In the genomic region with DNA sequence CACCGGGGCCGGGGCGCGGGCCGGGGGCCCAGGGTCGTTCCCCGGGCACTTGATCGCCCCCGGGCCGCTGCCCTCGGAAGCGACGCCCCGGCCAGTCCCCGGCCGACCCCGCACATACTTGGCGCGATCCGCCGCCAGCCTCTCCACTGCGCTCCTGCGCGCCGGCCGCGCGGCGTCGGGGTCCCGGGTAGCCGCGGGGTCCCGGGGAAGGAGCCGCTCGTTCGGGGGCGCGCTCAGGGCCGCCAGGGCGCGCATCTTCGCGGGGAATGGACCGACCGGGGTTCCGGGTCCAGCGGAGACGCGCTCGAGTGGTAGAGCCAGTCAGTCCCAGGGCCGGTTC, we compare ENCODE assay signal across 8 cellular contexts. TPM values are rescaled to one million over a fixed set of nuclear protein-coding genes. Genes with fewer than 3 reads are reported as not detected.
A peak's percentile ranks its signal among the peaks of the same experiment; 100 is the strongest.
DNase-seq lines count a peak whose midpoint lies in the region; ATAC-seq and TF ChIP-seq lines count a peak whose summit lies in the region.
"Had no signal": no experiment of that assay in that cellular context is flagged by ENCODE, and none has a peak within 500 bp of the region (broad histone marks: within the 10 kb centered on the region; RNA-seq: fewer than 3 reads in every experiment).

No MANE protein-coding gene starts in this region.

- TSS peak; percentile 8 for BruUV-seq in mammary epithelial cell (replicated peaks; lab: Mats Ljungman, UMichigan)

- H3K9ac ChIP-seq in mammary epithelial cell (ENCODE audit: insufficient read depth, low read length), result peak overlapping the region; percentile 77
- no peak overlapping the region for H3K9ac ChIP-seq in stomach smooth muscle (ENCODE audit: low read length in 2 of 2)

- peak overlapping the region; percentile 62 for H3K27ac ChIP-seq in mammary epithelial cell (ENCODE audit: insufficient read depth, low read depth, low read length)
- H3K27ac ChIP-seq in left lung, result peak overlapping the region in 1 of 2 donors; percentile 48
- no peak overlapping the region for H3K27ac ChIP-seq in stomach smooth muscle (ENCODE audit: low read length)
- H3K27ac ChIP-seq: HL-60 had no signal

- peaks cover 13% of the 10 kb centered on the region for H3K36me3 ChIP-seq in mammary epithelial cell (ENCODE audit: insufficient read depth, low read length)
- H3K36me3 ChIP-seq in left lung, result no peaks in the 10 kb centered on the region
- H3K36me3 ChIP-seq in stomach smooth muscle (ENCODE audit: control insufficient read depth in 2 of 2, insufficient read depth in 2 of 2, low read length in 2 of 2), result no peaks in the 10 kb centered on the region

- CTCF ChIA-PET in mammary epithelial cell (lab: Charles Lee; ENCODE audit: low non-redundant PET), result interaction anchor here (0.5 kb wide), 1 partner anchor 94 kb away, joined by 3 read pairs; no protein-coding TSS in a partner anchor

- peak overlapping the region; percentile 74 for H3K4me3 ChIP-seq in Jurkat, Clone E6-1 (ENCODE audit: low read length)
- H3K4me3 ChIP-seq in mammary epithelial cell (replicated peaks in 1 of 3; ENCODE audit: insufficient read depth in 1 of 3, low read depth in 2 of 3, low read length in 3 of 3) (peak overlapping the region; percentile 84 to 94 (median 87)), left lung (peak overlapping the region; percentile 50 to 53), stomach smooth muscle (ENCODE audit: low read length in 2 of 2) (peak overlapping the region; percentile 31 to 65)

- H4K20me1 ChIP-seq in mammary epithelial cell (ENCODE audit: insufficient read depth, low read length), result no peaks in the 10 kb centered on the region

- no peaks in the 10 kb centered on the region for H3K27me3 ChIP-seq in mammary epithelial cell (ENCODE audit: insufficient read depth, low read length)
- peaks cover 12 to 75% of the 10 kb centered on the region in 2 donors for H3K27me3 ChIP-seq in left lung
- H3K27me3 ChIP-seq in stomach smooth muscle (ENCODE audit: control insufficient read depth in 1 of 2, insufficient read depth in 2 of 2, low read length in 2 of 2), result peaks cover 24 to 35% of the 10 kb centered on the region in 2 donors

- H3K4me1 ChIP-seq in mammary epithelial cell (ENCODE audit: insufficient read depth, low read length), result peaks cover 40% of the 10 kb centered on the region
- H3K4me1 ChIP-seq in left lung, result peaks cover 4 to 14% of the 10 kb centered on the region in 2 donors
- peaks cover 13% of the 10 kb centered on the region for H3K4me1 ChIP-seq in stomach smooth muscle (ENCODE audit: control insufficient read depth, insufficient read depth, low read length)

- H2AFZ ChIP-seq in mammary epithelial cell (ENCODE audit: low read depth, low read length), result peak overlapping the region; percentile 66

- ATAC-seq in left lung (peak; percentile 1), GM19035 (IDR thresholded peaks at IDR 0.05; ENCODE audit: unreplicated experiment) (no peak), HG03025 (IDR thresholded peaks at IDR 0.05; ENCODE audit: low FRiP score, unreplicated experiment) (no peak)

- intact Hi-C loops in mammary epithelial cell (cut with micrococcal nuclease) (loop anchor here (1.0 to 2.0 kb wide), 2 partner anchors 8 to 25 kb away; no protein-coding TSS in a partner anchor), left lung (cut with DNase I) (no loop called here)

- no peaks in the 10 kb centered on the region for H3K9me3 ChIP-seq in mammary epithelial cell (replicated peaks; ENCODE audit: insufficient read depth, low read length)
- no peaks in the 10 kb centered on the region for H3K9me3 ChIP-seq in left lung
- peaks cover 0 to under 1% of the 10 kb centered on the region in 2 donors for H3K9me3 ChIP-seq in stomach smooth muscle (ENCODE audit: control insufficient read depth in 2 of 2, low read length in 2 of 2)

- peaks cover 52% of the 10 kb centered on the region for H3K79me2 ChIP-seq in mammary epithelial cell (ENCODE audit: insufficient read depth, low read length)

- WGBS in mammary epithelial cell (ENCODE audit: low coverage, missing lambda C conversion rate), result no CpG with 5 or more reads among the region's 52 CpGs

- dilution Hi-C loops in mammary epithelial cell (cut with HindIII; ENCODE audit: low sequenced_read_pairs), result no loop called here

- TF ChIP-seq CTCF in mammary epithelial cell (conservative IDR thresholded peaks at IDR 0.05 in 1 of 2, IDR thresholded peaks at IDR 0.05 in 1 of 2; ENCODE audit: extremely low read depth in 1 of 2, insufficient read depth in 1 of 2, low read depth in 1 of 2, low read length in 2 of 2), result no peak
- TF ChIP-seq CTCF in left lung (IDR thresholded peaks at IDR 0.05), result no peak

- peak overlapping the region; percentile 79 for H3K4me2 ChIP-seq in mammary epithelial cell (ENCODE audit: insufficient read depth, low read depth, low read length)

- in situ Hi-C loops in mammary epithelial cell (cut with MboI; ENCODE audit: low sequenced_read_pairs in 2 of 2), result no loop called here

- no peak for DNase-seq in Jurkat, Clone E6-1 (ENCODE audit: low read depth, low spot score)
- DNase-seq in mammary epithelial cell (no peak), left lung (no peak), AG08395 (ENCODE audit: low spot score) (no peak)

RNA-seq across cellular contexts. Expression of gene FAM110C, which starts 0.2 kb away (rescaled TPM):
- 23.6 TPM for polyA plus RNA-seq in Jurkat, Clone E6-1 (2012; ENCODE audit: insufficient read depth, insufficient read length)
- 10 to 100 TPM; 37.3 to 46.9 TPM for total RNA-seq in mammary epithelial cell
- polyA plus RNA-seq in mammary epithelial cell, result 18.5 TPM
- 31.2 TPM for polyA minus RNA-seq in mammary epithelial cell
- total RNA-seq in left lung, result 1 to 10 TPM; 2.8 to 5.5 TPM

Comparison
In these comparisons a context has a peak if more than half of its experiments do, and no peak if none do; other contexts are left out.
1. RNA of gene FAM110C, which starts 0.2 kb away (total RNA-seq): 37.3 to 46.9 TPM in mammary epithelial cell; 2.8 to 5.5 TPM in left lung; every median in the first group is over 4 times any median in the second.
2. Peak in every context shown above with its lines, with median percentiles within 50 percentile points of each other: H3K4me3 ChIP-seq.